ENCODE assay signal across 1 cellular context in the genomic region with DNA sequence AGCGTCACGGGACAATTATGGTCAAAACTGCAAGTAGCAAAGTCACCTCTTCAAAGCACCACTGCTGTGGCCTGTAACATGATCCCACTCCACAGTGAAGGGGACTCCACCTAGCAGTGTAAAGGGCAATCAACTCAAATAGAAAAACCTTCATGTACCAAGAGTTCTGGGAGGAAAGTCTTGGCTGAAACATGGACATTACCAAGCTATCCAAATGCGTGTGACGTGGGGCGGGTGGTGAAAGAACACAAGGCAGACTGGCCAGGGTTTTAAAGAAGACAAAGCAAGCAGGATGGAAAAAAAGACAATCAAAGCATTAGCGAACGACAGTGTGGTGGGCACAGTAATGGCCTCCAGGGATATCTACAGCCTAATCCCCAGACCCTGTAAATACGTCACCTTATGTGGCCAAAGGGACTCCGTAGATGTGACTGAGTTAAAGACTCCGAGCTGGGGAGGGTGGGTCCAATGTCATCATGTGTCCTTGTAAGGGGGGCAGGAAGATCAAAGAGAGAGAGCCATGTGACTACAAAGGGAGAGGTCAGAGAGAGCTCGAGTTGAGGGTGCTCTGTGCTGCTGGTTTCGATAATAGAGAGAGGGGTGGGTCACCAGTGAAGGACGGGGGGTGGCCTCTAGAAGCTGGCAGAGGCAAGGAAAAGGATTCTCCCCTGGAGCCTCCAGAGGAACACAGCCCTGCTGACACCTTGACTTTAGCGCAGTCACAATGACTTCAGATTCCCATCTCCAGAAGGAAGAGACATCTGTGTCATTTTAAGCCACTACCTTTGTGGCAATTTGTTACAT.
A peak's percentile ranks its signal among the peaks of the same experiment; 100 is the strongest.
TF ChIP-seq lines count a peak whose summit lies in the region.

No MANE protein-coding gene starts in this region.

TF ChIP-seq in HepG2, 621 proteins besides CTCF, POLR2A, EP300 and RAD21 (continued from another document and continues in another):
- TF ChIP-seq, protein P1, sequence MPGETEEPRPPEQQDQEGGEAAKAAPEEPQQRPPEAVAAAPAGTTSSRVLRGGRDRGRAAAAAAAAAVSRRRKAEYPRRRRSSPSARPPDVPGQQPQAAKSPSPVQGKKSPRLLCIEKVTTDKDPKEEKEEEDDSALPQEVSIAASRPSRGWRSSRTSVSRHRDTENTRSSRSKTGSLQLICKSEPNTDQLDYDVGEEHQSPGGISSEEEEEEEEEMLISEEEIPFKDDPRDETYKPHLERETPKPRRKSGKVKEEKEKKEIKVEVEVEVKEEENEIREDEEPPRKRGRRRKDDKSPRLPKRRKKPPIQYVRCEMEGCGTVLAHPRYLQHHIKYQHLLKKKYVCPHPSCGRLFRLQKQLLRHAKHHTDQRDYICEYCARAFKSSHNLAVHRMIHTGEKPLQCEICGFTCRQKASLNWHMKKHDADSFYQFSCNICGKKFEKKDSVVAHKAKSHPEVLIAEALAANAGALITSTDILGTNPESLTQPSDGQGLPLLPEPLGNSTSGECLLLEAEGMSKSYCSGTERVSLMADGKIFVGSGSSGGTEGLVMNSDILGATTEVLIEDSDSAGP (CRISPR knock-in tag; IDR thresholded peaks at IDR 0.05; ENCODE audit: borderline replicate concordance): peak; percentile 64; the same call in 1 of the 2 replicates
- TF ChIP-seq CHD4 (IDR thresholded peaks at IDR 0.05; ENCODE audit: borderline replicate concordance, low read length): no peak
- no peak for TF ChIP-seq ZNF138 (CRISPR knock-in tag; IDR thresholded peaks at IDR 0.05; ENCODE audit: low read depth)
- no peak for TF ChIP-seq HOXD1 (CRISPR knock-in tag; IDR thresholded peaks at IDR 0.05)
- TF ChIP-seq FOSL1 (CRISPR knock-in tag; IDR thresholded peaks at IDR 0.05; ENCODE audit: borderline replicate concordance): no peak
- TF ChIP-seq, protein P2, sequence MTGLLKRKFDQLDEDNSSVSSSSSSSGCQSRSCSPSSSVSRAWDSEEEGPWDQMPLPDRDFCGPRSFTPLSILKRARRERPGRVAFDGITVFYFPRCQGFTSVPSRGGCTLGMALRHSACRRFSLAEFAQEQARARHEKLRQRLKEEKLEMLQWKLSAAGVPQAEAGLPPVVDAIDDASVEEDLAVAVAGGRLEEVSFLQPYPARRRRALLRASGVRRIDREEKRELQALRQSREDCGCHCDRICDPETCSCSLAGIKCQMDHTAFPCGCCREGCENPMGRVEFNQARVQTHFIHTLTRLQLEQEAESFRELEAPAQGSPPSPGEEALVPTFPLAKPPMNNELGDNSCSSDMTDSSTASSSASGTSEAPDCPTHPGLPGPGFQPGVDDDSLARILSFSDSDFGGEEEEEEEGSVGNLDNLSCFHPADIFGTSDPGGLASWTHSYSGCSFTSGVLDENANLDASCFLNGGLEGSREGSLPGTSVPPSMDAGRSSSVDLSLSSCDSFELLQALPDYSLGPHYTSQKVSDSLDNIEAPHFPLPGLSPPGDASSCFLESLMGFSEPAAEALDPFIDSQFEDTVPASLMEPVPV (CRISPR knock-in tag; IDR thresholded peaks at IDR 0.05): peak; percentile 49; the same call in 1 of the 2 replicates
- peak; percentile 91 for TF ChIP-seq ZBTB21 (CRISPR knock-in tag; IDR thresholded peaks at IDR 0.05)
- TF ChIP-seq ZSCAN12 (CRISPR knock-in tag; IDR thresholded peaks at IDR 0.05): no peak
- peak; percentile 9 for TF ChIP-seq PHF5A (CRISPR knock-in tag; IDR thresholded peaks at IDR 0.05; ENCODE audit: low read depth, unreplicated experiment)
- TF ChIP-seq, protein P3, sequence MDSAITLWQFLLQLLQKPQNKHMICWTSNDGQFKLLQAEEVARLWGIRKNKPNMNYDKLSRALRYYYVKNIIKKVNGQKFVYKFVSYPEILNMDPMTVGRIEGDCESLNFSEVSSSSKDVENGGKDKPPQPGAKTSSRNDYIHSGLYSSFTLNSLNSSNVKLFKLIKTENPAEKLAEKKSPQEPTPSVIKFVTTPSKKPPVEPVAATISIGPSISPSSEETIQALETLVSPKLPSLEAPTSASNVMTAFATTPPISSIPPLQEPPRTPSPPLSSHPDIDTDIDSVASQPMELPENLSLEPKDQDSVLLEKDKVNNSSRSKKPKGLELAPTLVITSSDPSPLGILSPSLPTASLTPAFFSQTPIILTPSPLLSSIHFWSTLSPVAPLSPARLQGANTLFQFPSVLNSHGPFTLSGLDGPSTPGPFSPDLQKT (CRISPR knock-in tag; IDR thresholded peaks at IDR 0.05; ENCODE audit: borderline replicate concordance): no peak
- TF ChIP-seq, protein P4, sequence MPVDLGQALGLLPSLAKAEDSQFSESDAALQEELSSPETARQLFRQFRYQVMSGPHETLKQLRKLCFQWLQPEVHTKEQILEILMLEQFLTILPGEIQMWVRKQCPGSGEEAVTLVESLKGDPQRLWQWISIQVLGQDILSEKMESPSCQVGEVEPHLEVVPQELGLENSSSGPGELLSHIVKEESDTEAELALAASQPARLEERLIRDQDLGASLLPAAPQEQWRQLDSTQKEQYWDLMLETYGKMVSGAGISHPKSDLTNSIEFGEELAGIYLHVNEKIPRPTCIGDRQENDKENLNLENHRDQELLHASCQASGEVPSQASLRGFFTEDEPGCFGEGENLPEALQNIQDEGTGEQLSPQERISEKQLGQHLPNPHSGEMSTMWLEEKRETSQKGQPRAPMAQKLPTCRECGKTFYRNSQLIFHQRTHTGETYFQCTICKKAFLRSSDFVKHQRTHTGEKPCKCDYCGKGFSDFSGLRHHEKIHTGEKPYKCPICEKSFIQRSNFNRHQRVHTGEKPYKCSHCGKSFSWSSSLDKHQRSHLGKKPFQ (CRISPR knock-in tag; IDR thresholded peaks at IDR 0.05; ENCODE audit: insufficient replicate concordance): peak; percentile 10
- TF ChIP-seq, protein P5, sequence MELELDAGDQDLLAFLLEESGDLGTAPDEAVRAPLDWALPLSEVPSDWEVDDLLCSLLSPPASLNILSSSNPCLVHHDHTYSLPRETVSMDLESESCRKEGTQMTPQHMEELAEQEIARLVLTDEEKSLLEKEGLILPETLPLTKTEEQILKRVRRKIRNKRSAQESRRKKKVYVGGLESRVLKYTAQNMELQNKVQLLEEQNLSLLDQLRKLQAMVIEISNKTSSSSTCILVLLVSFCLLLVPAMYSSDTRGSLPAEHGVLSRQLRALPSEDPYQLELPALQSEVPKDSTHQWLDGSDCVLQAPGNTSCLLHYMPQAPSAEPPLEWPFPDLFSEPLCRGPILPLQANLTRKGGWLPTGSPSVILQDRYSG (CRISPR knock-in tag; IDR thresholded peaks at IDR 0.05): no peak
- TF ChIP-seq CCAR2 (optimal IDR thresholded peaks at IDR 0.05; ENCODE audit: low read depth, low read length): no peak
- TF ChIP-seq BORCS8-MEF2B (CRISPR knock-in tag; IDR thresholded peaks at IDR 0.05): no peak
- TF ChIP-seq ELF4 (CRISPR knock-in tag; IDR thresholded peaks at IDR 0.05; ENCODE audit: borderline replicate concordance): no peak; the same call in 1 of the 2 replicates
- peak; percentile 30; the same call in 1 of the 2 replicates for TF ChIP-seq ZNF232 (CRISPR knock-in tag; IDR thresholded peaks at IDR 0.05; ENCODE audit: borderline replicate concordance)
- TF ChIP-seq SAP130 (CRISPR knock-in tag; IDR thresholded peaks at IDR 0.05; ENCODE audit: low read depth): peak; percentile 93
- peak; percentile 84 for TF ChIP-seq ZNF781 (CRISPR knock-in tag; IDR thresholded peaks at IDR 0.05; ENCODE audit: borderline replicate concordance, not compliant biosample characterization)
- TF ChIP-seq ZNF766 (CRISPR knock-in tag; IDR thresholded peaks at IDR 0.05; ENCODE audit: borderline replicate concordance): no peak
- peak; percentile 10; the same call in 1 of the 2 replicates for TF ChIP-seq ZFP1 (CRISPR knock-in tag; IDR thresholded peaks at IDR 0.05)
- no peak for TF ChIP-seq NCOA5 (CRISPR knock-in tag; IDR thresholded peaks at IDR 0.05)
- TF ChIP-seq ZNF468 (CRISPR knock-in tag; IDR thresholded peaks at IDR 0.05): no peak
- TF ChIP-seq ZMYM4 (CRISPR knock-in tag; IDR thresholded peaks at IDR 0.05): peak; percentile 79
- no peak for TF ChIP-seq NKX3-1 (CRISPR knock-in tag; IDR thresholded peaks at IDR 0.05)
- no peak for TF ChIP-seq TRIM24 (CRISPR knock-in tag; IDR thresholded peaks at IDR 0.05)
- no peak for TF ChIP-seq AKAP8 (CRISPR knock-in tag; IDR thresholded peaks at IDR 0.05)
- TF ChIP-seq ZNF737 (CRISPR knock-in tag; IDR thresholded peaks at IDR 0.05; ENCODE audit: borderline replicate concordance): no peak
- no peak for TF ChIP-seq TBL1XR1 (IDR thresholded peaks at IDR 0.05; ENCODE audit: borderline replicate concordance, low read length, partially characterized antibody)
- peak; percentile 27; the same call in 1 of the 2 replicates for TF ChIP-seq CCDC6 (CRISPR knock-in tag; IDR thresholded peaks at IDR 0.05)
- TF ChIP-seq MTF1 (CRISPR knock-in tag; IDR thresholded peaks at IDR 0.05): no peak
- no peak for TF ChIP-seq GTF3A (CRISPR knock-in tag; conservative IDR thresholded peaks at IDR 0.05)
- TF ChIP-seq, protein P6, sequence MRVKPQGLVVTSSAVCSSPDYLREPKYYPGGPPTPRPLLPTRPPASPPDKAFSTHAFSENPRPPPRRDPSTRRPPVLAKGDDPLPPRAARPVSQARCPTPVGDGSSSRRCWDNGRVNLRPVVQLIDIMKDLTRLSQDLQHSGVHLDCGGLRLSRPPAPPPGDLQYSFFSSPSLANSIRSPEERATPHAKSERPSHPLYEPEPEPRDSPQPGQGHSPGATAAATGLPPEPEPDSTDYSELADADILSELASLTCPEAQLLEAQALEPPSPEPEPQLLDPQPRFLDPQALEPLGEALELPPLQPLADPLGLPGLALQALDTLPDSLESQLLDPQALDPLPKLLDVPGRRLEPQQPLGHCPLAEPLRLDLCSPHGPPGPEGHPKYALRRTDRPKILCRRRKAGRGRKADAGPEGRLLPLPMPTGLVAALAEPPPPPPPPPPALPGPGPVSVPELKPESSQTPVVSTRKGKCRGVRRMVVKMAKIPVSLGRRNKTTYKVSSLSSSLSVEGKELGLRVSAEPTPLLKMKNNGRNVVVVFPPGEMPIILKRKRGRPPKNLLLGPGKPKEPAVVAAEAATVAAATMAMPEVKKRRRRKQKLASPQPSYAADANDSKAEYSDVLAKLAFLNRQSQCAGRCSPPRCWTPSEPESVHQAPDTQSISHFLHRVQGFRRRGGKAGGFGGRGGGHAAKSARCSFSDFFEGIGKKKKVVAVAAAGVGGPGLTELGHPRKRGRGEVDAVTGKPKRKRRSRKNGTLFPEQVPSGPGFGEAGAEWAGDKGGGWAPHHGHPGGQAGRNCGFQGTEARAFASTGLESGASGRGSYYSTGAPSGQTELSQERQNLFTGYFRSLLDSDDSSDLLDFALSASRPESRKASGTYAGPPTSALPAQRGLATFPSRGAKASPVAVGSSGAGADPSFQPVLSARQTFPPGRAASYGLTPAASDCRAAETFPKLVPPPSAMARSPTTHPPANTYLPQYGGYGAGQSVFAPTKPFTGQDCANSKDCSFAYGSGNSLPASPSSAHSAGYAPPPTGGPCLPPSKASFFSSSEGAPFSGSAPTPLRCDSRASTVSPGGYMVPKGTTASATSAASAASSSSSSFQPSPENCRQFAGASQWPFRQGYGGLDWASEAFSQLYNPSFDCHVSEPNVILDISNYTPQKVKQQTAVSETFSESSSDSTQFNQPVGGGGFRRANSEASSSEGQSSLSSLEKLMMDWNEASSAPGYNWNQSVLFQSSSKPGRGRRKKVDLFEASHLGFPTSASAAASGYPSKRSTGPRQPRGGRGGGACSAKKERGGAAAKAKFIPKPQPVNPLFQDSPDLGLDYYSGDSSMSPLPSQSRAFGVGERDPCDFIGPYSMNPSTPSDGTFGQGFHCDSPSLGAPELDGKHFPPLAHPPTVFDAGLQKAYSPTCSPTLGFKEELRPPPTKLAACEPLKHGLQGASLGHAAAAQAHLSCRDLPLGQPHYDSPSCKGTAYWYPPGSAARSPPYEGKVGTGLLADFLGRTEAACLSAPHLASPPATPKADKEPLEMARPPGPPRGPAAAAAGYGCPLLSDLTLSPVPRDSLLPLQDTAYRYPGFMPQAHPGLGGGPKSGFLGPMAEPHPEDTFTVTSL (CRISPR knock-in tag; IDR thresholded peaks at IDR 0.05; ENCODE audit: borderline replicate concordance): peak; percentile 66; the same call in 1 of the 2 replicates
- TF ChIP-seq, protein P7, sequence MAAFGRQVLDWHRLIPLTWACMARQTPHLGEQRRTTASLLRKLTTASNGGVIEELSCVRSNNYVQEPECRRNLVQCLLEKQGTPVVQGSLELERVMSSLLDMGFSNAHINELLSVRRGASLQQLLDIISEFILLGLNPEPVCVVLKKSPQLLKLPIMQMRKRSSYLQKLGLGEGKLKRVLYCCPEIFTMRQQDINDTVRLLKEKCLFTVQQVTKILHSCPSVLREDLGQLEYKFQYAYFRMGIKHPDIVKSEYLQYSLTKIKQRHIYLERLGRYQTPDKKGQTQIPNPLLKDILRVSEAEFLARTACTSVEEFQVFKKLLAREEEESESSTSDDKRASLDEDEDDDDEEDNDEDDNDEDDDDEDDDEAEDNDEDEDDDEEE (CRISPR knock-in tag; IDR thresholded peaks at IDR 0.05): no peak
- TF ChIP-seq, protein P8, sequence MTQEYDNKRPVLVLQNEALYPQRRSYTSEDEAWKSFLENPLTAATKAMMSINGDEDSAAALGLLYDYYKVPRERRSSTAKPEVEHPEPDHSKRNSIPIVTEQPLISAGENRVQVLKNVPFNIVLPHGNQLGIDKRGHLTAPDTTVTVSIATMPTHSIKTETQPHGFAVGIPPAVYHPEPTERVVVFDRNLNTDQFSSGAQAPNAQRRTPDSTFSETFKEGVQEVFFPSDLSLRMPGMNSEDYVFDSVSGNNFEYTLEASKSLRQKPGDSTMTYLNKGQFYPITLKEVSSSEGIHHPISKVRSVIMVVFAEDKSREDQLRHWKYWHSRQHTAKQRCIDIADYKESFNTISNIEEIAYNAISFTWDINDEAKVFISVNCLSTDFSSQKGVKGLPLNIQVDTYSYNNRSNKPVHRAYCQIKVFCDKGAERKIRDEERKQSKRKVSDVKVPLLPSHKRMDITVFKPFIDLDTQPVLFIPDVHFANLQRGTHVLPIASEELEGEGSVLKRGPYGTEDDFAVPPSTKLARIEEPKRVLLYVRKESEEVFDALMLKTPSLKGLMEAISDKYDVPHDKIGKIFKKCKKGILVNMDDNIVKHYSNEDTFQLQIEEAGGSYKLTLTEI (CRISPR knock-in tag; conservative IDR thresholded peaks at IDR 0.05): no peak
- no peak for TF ChIP-seq GATA4 (IDR thresholded peaks at IDR 0.05; ENCODE audit: borderline replicate concordance, low read depth)
- TF ChIP-seq, protein P9, sequence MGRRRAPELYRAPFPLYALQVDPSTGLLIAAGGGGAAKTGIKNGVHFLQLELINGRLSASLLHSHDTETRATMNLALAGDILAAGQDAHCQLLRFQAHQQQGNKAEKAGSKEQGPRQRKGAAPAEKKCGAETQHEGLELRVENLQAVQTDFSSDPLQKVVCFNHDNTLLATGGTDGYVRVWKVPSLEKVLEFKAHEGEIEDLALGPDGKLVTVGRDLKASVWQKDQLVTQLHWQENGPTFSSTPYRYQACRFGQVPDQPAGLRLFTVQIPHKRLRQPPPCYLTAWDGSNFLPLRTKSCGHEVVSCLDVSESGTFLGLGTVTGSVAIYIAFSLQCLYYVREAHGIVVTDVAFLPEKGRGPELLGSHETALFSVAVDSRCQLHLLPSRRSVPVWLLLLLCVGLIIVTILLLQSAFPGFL (CRISPR knock-in tag; IDR thresholded peaks at IDR 0.05): no peak
- no peak for TF ChIP-seq ZFYVE20 (CRISPR knock-in tag; IDR thresholded peaks at IDR 0.05; ENCODE audit: borderline replicate concordance, low read depth)
- TF ChIP-seq RXRA (CRISPR knock-in tag; IDR thresholded peaks at IDR 0.05): peak; percentile 66; the same call in 1 of the 2 replicates
- no peak for TF ChIP-seq SOX6 (IDR thresholded peaks at IDR 0.05)
- peak; percentile 95 for TF ChIP-seq SOX6 (CRISPR knock-in tag; IDR thresholded peaks at IDR 0.05)
